26 cellular contexts compared by ENCODE assay signal in genomic region chr4:151667666-151668065, GRCh38.
"Had no signal": no experiment of that assay in that cellular context is flagged by ENCODE, and none has a peak within 500 bp of the region (broad histone marks: within the 10 kb centered on the region; RNA-seq: fewer than 3 reads in every experiment).

No MANE protein-coding gene starts in this region.

- H3K36me3 ChIP-seq: breast epithelium, right lobe of liver, vagina had no signal

- H3K27ac ChIP-seq: breast epithelium, esophagus muscularis mucosa, left ventricle myocardium inferior, right lobe of liver, upper lobe of left lung, vagina had no signal

- DNase-seq: activated CD4-positive, alpha-beta memory T cell treated with anti-CD3 and anti-CD28 coated beads for 36 hours; activated CD4-positive, CD25-positive, alpha-beta regulatory T cell treated with anti-CD3 and anti-CD28 coated beads, Interleukin-2, amount 50 U/mL, for 72 hours; activated T-cell treated with anti-CD3 and anti-CD28 coated beads, Interleukin-2, amount 50 U/mL, for 4 hours; dermis blood vessel endothelial cell; effector CD4-positive, alpha-beta T cell; foreskin melanocyte; glutamatergic neuron; hypothalamus; immature natural killer cell; left ventricle myocardium inferior; mammary epithelial cell; natural killer cell; right lobe of liver; small intestine; stimulated activated CD4-positive, alpha-beta T cell treated with anti-CD3 and anti-CD28 coated beads, Interleukin-1b, Interleukin-23, amount 100 ng/mL, for 48 hours; stimulated activated CD4-positive, alpha-beta T cell treated with anti-CD3 and anti-CD28 coated beads, Interleukin-4, amount 100 ng/mL, for 4 hours; stimulated activated CD8-positive, alpha-beta memory T cell treated with anti-CD3 and anti-CD28 coated beads, Interleukin-4, amount 100 ng/mL, for 48 hours; stimulated activated naive CD8-positive, alpha-beta T cell treated with anti-CD3 and anti-CD28 coated beads, Interleukin-15, amount 100 ng/mL, for 72 hours; substantia nigra; upper lobe of left lung had no signal

- H3K27me3 ChIP-seq: breast epithelium, esophagus muscularis mucosa, right lobe of liver, upper lobe of left lung, vagina had no signal

- H3K9me3 ChIP-seq: breast epithelium, esophagus muscularis mucosa, left ventricle myocardium inferior, right lobe of liver, upper lobe of left lung, vagina had no signal

- H3K4me1 ChIP-seq: breast epithelium, right lobe of liver, upper lobe of left lung had no signal

- ATAC-seq: activated naive CD4-positive, alpha-beta T cell treated with anti-CD3 and anti-CD28 coated beads, Interleukin-2, amount 50 U/mL, for 72 hours; activated T-cell treated with anti-CD3 and anti-CD28 coated beads, Interleukin-2, amount 50 U/mL, for 4 hours; activated T-helper 17 cell treated with anti-CD3 and anti-CD28 coated beads, Interleukin-2, amount 50 U/mL, for 72 hours; natural killer cell; right lobe of liver; stimulated activated memory B cell treated with anti-CD40 and anti-IgM and Interleukin-4, amounts not matched to agents 10 μg/mL and 1 μg/mL and 100 μg/mL, for 72 hours; stimulated activated naive CD8-positive, alpha-beta T cell treated with anti-CD3 and anti-CD28 coated beads, Interleukin-15, amount 100 ng/mL, for 72 hours had no signal

- H3K4me3 ChIP-seq: breast epithelium, esophagus muscularis mucosa, left ventricle myocardium inferior, right lobe of liver, upper lobe of left lung, vagina had no signal
